Comparison of ENCODE assay signal across 14 cellular contexts in the genomic region with DNA sequence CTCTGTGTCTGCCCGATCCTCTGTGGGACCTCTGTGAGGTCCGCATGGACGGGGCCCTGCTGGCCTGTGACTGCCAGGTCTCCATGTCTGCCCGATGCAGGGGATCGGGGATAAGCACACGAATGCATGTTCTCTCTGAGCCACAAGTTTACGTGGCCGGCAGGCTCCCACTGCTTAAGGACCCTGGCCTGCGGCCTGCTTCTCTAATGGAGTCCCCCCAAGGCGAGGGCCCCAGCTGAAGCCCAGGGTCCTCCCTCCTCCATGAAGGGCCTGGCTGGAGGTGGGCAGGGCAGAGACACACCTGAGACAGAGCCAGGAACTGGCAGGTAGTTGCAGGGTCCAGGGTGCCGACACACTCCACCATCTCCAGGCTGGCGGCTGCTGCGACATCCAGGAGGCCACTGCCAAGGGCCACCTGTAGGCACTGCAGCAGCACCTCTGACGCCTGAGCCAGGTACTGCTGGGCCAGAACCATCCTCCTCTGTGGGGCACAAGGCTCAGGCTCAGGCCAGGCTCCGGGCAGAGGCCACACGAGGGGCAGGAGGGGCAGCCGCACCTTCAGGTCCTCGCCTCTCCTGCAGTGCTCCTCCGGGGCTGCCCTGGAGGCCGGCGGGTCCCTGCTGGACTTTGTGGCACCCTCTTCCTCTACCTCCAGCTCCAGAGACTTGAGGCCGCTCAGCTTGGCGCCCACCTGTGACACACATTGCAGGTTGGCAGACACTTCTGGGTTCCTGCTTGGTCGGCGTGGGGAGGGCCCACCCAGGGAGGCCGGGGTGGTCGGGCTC.
"Had no signal": no experiment of that assay in that cellular context is flagged by ENCODE, and none has a peak within 500 bp of the region (broad histone marks: within the 10 kb centered on the region; RNA-seq: fewer than 3 reads in every experiment).

No MANE protein-coding gene starts in this region.

- H3K36me3 ChIP-seq: esophagus squamous epithelium, neural progenitor cell, right atrium auricular region, transverse colon, WERI-Rb-1 had no signal

- H3K4me1 ChIP-seq: neural progenitor cell, right atrium auricular region had no signal

- H3K36me3 Mint-ChIP-seq: mesothelial cell of epicardium; neural progenitor cell; stimulated activated effector memory CD8-positive, alpha-beta T cell treated with anti-CD3 and anti-CD28 coated beads, Interleukin-12 subunit alpha, Interleukin-12 subunit beta, amount 100 ng/mL, for 72 hours had no signal

- H3K27ac Mint-ChIP-seq: activated T-cell treated with anti-CD3 and anti-CD28 coated beads, Interleukin-2, amount 50 U/mL, for 24 hours; mesothelial cell of epicardium; neural progenitor cell; stimulated activated effector memory CD8-positive, alpha-beta T cell treated with anti-CD3 and anti-CD28 coated beads, Interleukin-12 subunit alpha, Interleukin-12 subunit beta, amount 100 ng/mL, for 72 hours had no signal

- H2AFZ ChIP-seq: neural progenitor cell had no signal

- H3K27me3 ChIP-seq: neural progenitor cell, right atrium auricular region had no signal

- H3K4me3 Mint-ChIP-seq: mesothelial cell of epicardium, neural progenitor cell had no signal

- DNase-seq: activated CD4-positive, alpha-beta T cell treated with anti-CD3 and anti-CD28 coated beads for 48 hours; activated effector memory CD4-positive, alpha-beta T cell treated with Interleukin-2 at 50 U/mL for 16 hours; esophagus squamous epithelium; foreskin fibroblast; small intestine; T-helper 1 cell; transverse colon; WERI-Rb-1 had no signal

- H3K4me2 ChIP-seq: neural progenitor cell had no signal

- FAIRE-seq: small intestine had no signal

- H3K4me3 ChIP-seq: esophagus squamous epithelium, neural progenitor cell, right atrium auricular region, transverse colon had no signal

- H3K27ac ChIP-seq: esophagus squamous epithelium, neural progenitor cell, right atrium auricular region, transverse colon, WERI-Rb-1 had no signal

- ATAC-seq: activated naive CD4-positive, alpha-beta T cell treated with anti-CD3 and anti-CD28 coated beads, Interleukin-2, amount 50 U/mL, for 72 hours; stimulated activated effector memory CD8-positive, alpha-beta T cell treated with anti-CD3 and anti-CD28 coated beads, Interleukin-12 subunit alpha, Interleukin-12 subunit beta, amount 100 ng/mL, for 72 hours had no signal

- H3K9ac ChIP-seq: neural progenitor cell had no signal
